ENCODE assay signal across 1 cellular context in genomic region chr5:6762697-6763096, GRCh38.
TF ChIP-seq lines count a peak whose summit lies in the region.

No MANE protein-coding gene starts in this region.

TF ChIP-seq in IMR-90, 13 proteins besides CTCF, POLR2A, EP300 and RAD21:
- TF ChIP-seq CEBPB (IDR thresholded peaks at IDR 0.05; ENCODE audit: low read depth, low read length) (no peak), RCOR1 (IDR thresholded peaks at IDR 0.05; ENCODE audit: insufficient replicate concordance, low read length) (no peak), MXI1 (IDR thresholded peaks at IDR 0.05; ENCODE audit: borderline replicate concordance, low read depth, low read length) (no peak), MAFK (IDR thresholded peaks at IDR 0.05; ENCODE audit: low read depth, low read length) (no peak), NFE2L2 (IDR thresholded peaks at IDR 0.05; ENCODE audit: low read depth, low read length) (no peak), CHD1 (IDR thresholded peaks at IDR 0.05; ENCODE audit: low read depth, low read length) (no peak)
